1 cellular context compared by ENCODE assay signal in genomic region chr7:69510114-69510513, GRCh38.
TF ChIP-seq lines count a peak whose summit lies in the region.

No MANE protein-coding gene starts in this region.

TF ChIP-seq in H1, 55 proteins besides CTCF, POLR2A, EP300 and RAD21 (continued from another document):
- TF ChIP-seq TAF1 (IDR thresholded peaks at IDR 0.05; ENCODE audit: low read depth, low read length) (no peak), PHF8 (conservative IDR thresholded peaks at IDR 0.05; ENCODE audit: low read depth, low read length) (no peak), ATF3 (IDR thresholded peaks at IDR 0.05; ENCODE audit: insufficient read depth, low read depth, low read length) (no peak)
TF ChIP-seq in H1: peak in this region for 0.
